ENCODE assay signal across 7 cellular contexts in genomic region chr2:26503238-26503880, GRCh38. TPM values are rescaled to one million over a fixed set of nuclear protein-coding genes. Genes with fewer than 3 reads are reported as not detected.
DNase-seq lines count a peak whose midpoint lies in the region; ATAC-seq lines count a peak whose summit lies in the region.

No MANE protein-coding gene starts in this region.

- H3K27me3 ChIP-seq in subcutaneous abdominal adipose tissue (ENCODE audit: control insufficient read depth in 5 of 5, insufficient read depth in 4 of 5, low read length in 5 of 5) = peaks cover 2 to 29% (median 5%) of the 10 kb centered on the region in 5 donors

- H3K4me3 ChIP-seq in subcutaneous abdominal adipose tissue (ENCODE audit: low read depth in 1 of 5, low read length in 5 of 5) = peak overlapping the region; percentile 9 to 57 (median 55)

- H3K9ac ChIP-seq in subcutaneous abdominal adipose tissue (ENCODE audit: low read length in 5 of 5) = peak overlapping the region in 3 of 5 donors; percentile 42 to 57 (median 50)

- ATAC-seq in GM18909 (IDR thresholded peaks at IDR 0.05; ENCODE audit: poor library complexity, unreplicated experiment) = peak; percentile 83

- no peak overlapping the region for H3K27ac ChIP-seq in subcutaneous abdominal adipose tissue (ENCODE audit: low read depth, low read length)

- DNase-seq in LHCN-M2 (ENCODE audit: low read depth) (peak; percentile 50), SHP77 (lab: John Stamatoyannopoulos, UW) (peak; percentile 85 to 89), activated gamma-delta T cell (lab: John Stamatoyannopoulos, UW) (peak; percentile 20), globus pallidus (ENCODE audit: low spot score) (peak; percentile 45), nucleus accumbens (lab: John Stamatoyannopoulos, UW) (peak in 42 of 56 donors; percentile 6 to 73 (median 32))

- H3K9me3 ChIP-seq in subcutaneous abdominal adipose tissue (ENCODE audit: control insufficient read depth in 5 of 5, low read length in 5 of 5) = no peaks in the 10 kb centered on the region

- H3K36me3 ChIP-seq in subcutaneous abdominal adipose tissue (ENCODE audit: control insufficient read depth in 5 of 5, insufficient read depth in 5 of 5, low read length in 5 of 5) = no peaks in the 10 kb centered on the region

- peaks cover 2 to 11% (median 10%) of the 10 kb centered on the region in 5 donors for H3K4me1 ChIP-seq in subcutaneous abdominal adipose tissue (ENCODE audit: control insufficient read depth in 5 of 5, insufficient read depth in 5 of 5, low read length in 5 of 5)

RNA-seq across cellular contexts. Expression of gene OTOF, which starts 25.4 kb away (rescaled TPM):
- total RNA-seq in LHCN-M2 (2014; rRNA removed) = 0.06 and 0.83 TPM in 2 replicates
- polyA plus RNA-seq in LHCN-M2 (2012) = 0.06 TPM

Comparison
In these comparisons a context has a peak if more than half of its experiments do, and no peak if none do; other contexts are left out.
1. DNase-seq: peak in every context shown above with its lines; median percentile 87 in SHP77; 50 in LHCN-M2; 45 in globus pallidus; 32 in nucleus accumbens; 20 in activated gamma-delta T cell.